22 cellular contexts compared by ENCODE assay signal in genomic region chr10:85720931-85721330, GRCh38.
"Had no signal": no experiment of that assay in that cellular context is flagged by ENCODE, and none has a peak within 500 bp of the region (broad histone marks: within the 10 kb centered on the region; RNA-seq: fewer than 3 reads in every experiment).

No MANE protein-coding gene starts in this region.

- H3K9me3 Mint-ChIP-seq: effector memory CD8-positive, alpha-beta T cell; endodermal cell; memory B cell; naive thymus-derived CD4-positive, alpha-beta T cell had no signal

- H3K27me3 ChIP-seq: colonic mucosa, esophagus muscularis mucosa, gastrocnemius medialis, heart right ventricle, left lung had no signal

- H3K9me3 ChIP-seq: colonic mucosa, gastrocnemius medialis, heart right ventricle, lower lobe of right lung had no signal

- H3K27ac ChIP-seq: colonic mucosa, esophagus muscularis mucosa, gastrocnemius medialis, heart right ventricle, left lung, lower lobe of right lung had no signal

- H3K27me3 Mint-ChIP-seq: dendritic cell treated with granulocyte-macrophage colony-stimulating factor and Interleukin-4, amounts not matched to agents 40 ng/mL and 50 ng/mL, for 4 days had no signal

- H3K36me3 ChIP-seq: colonic mucosa, esophagus muscularis mucosa, gastrocnemius medialis, heart right ventricle, left lung, lower lobe of right lung had no signal

- DNase-seq: colonic mucosa; cortex of kidney; effector CD8-positive, alpha-beta T cell; effector memory CD8-positive, alpha-beta T cell; endodermal cell; foreskin melanocyte; gastrocnemius medialis; glutamatergic neuron; head of caudate nucleus; heart right ventricle; hippocampal formation; left cardiac atrium; left lung; left ventricle myocardium superior; lower lobe of right lung; mesendoderm; midbrain; naive thymus-derived CD4-positive, alpha-beta T cell; natural killer cell had no signal

- H3K4me3 ChIP-seq: colonic mucosa, esophagus muscularis mucosa, gastrocnemius medialis, heart right ventricle, left lung, lower lobe of right lung had no signal

- H3K4me3 Mint-ChIP-seq: dendritic cell treated with granulocyte-macrophage colony-stimulating factor and Interleukin-4, amounts not matched to agents 40 ng/mL and 50 ng/mL, for 4 days; effector memory CD8-positive, alpha-beta T cell; endodermal cell; memory B cell; naive thymus-derived CD4-positive, alpha-beta T cell; natural killer cell had no signal

- H3K4me1 Mint-ChIP-seq: memory B cell; naive thymus-derived CD4-positive, alpha-beta T cell; natural killer cell had no signal

- H3K36me3 Mint-ChIP-seq: memory B cell; naive thymus-derived CD4-positive, alpha-beta T cell; natural killer cell had no signal

- H3K4me1 ChIP-seq: colonic mucosa, esophagus muscularis mucosa, gastrocnemius medialis, heart right ventricle, left lung, lower lobe of right lung had no signal

- ATAC-seq: effector memory CD8-positive, alpha-beta T cell; gastrocnemius medialis; heart right ventricle; left cardiac atrium; left lung; left ventricle myocardium superior; lower lobe of right lung; naive thymus-derived CD4-positive, alpha-beta T cell; natural killer cell had no signal

- H3K27ac Mint-ChIP-seq: dendritic cell treated with granulocyte-macrophage colony-stimulating factor and Interleukin-4, amounts not matched to agents 40 ng/mL and 50 ng/mL, for 4 days; effector memory CD8-positive, alpha-beta T cell; endodermal cell; memory B cell; naive thymus-derived CD4-positive, alpha-beta T cell; natural killer cell had no signal
